Comparison of ENCODE assay signal across 17 cellular contexts in genomic region chr9:126132751-126133150, GRCh38.
A peak's percentile ranks its signal among the peaks of the same experiment; 100 is the strongest.
DNase-seq lines count a peak whose midpoint lies in the region; ATAC-seq and TF ChIP-seq lines count a peak whose summit lies in the region.
"Had no signal": no experiment of that assay in that cellular context is flagged by ENCODE, and none has a peak within 500 bp of the region (broad histone marks: within the 10 kb centered on the region; RNA-seq: fewer than 3 reads in every experiment).

No MANE protein-coding gene starts in this region.

- H3K9me3 ChIP-seq in esophagus squamous epithelium = peaks cover 0 to 7% (median 0%) of the 10 kb centered on the region in 3 donors

- CTCF ChIA-PET in activated CD8-positive, alpha-beta T cell treated with anti-CD3 and anti-CD28 coated beads, Interleukin-2, amount 10 ng/mL, durations not matched to agents 7 days and 5 days (lab: Charles Lee) = no interaction called here
- CTCF ChIA-PET in activated CD8-positive, alpha-beta T cell treated with anti-CD3 and anti-CD28 coated beads for 36 hours (lab: Charles Lee) = no interaction called here

- intact Hi-C loops in activated CD8-positive, alpha-beta T cell treated with anti-CD3 and anti-CD28 coated beads for 36 hours (cut with micrococcal nuclease) = no loop called here
- intact Hi-C loops in esophagus squamous epithelium (cut with DNase I) = no loop called here

- H3K27me3 Mint-ChIP-seq in activated CD8-positive, alpha-beta T cell treated with anti-CD3 and anti-CD28 coated beads, Interleukin-2, amount 10 ng/mL, durations not matched to agents 7 days and 5 days (ENCODE audit: low read depth) = peaks cover 11% of the 10 kb centered on the region
- peaks cover 20% of the 10 kb centered on the region for H3K27me3 Mint-ChIP-seq in activated CD8-positive, alpha-beta T cell treated with anti-CD3 and anti-CD28 coated beads for 36 hours

- H3K4me1 Mint-ChIP-seq in activated CD8-positive, alpha-beta T cell treated with anti-CD3 and anti-CD28 coated beads, Interleukin-2, amount 10 ng/mL, durations not matched to agents 7 days and 5 days (ENCODE audit: low read depth) = no peaks in the 10 kb centered on the region
- no peaks in the 10 kb centered on the region for H3K4me1 Mint-ChIP-seq in activated CD8-positive, alpha-beta T cell treated with anti-CD3 and anti-CD28 coated beads for 36 hours (ENCODE audit: low read depth)
- H3K4me1 Mint-ChIP-seq: B cell had no signal

- no peaks in the 10 kb centered on the region for H3K36me3 ChIP-seq in esophagus squamous epithelium

- ATAC-seq in activated CD8-positive, alpha-beta T cell treated with anti-CD3 and anti-CD28 coated beads, Interleukin-2, amount 10 ng/mL, durations not matched to agents 7 days and 5 days = no peak
- ATAC-seq in activated CD8-positive, alpha-beta T cell treated with anti-CD3 and anti-CD28 coated beads for 36 hours = no peak
- no peak for ATAC-seq in left lobe of liver
- ATAC-seq: A549; CD8-positive, alpha-beta T cell had no signal

- POLR2A ChIA-PET in activated CD8-positive, alpha-beta T cell treated with anti-CD3 and anti-CD28 coated beads, Interleukin-2, amount 10 ng/mL, durations not matched to agents 7 days and 5 days (lab: Charles Lee) = no interaction called here
- POLR2A ChIA-PET in activated CD8-positive, alpha-beta T cell treated with anti-CD3 and anti-CD28 coated beads for 36 hours (lab: Charles Lee) = no interaction called here

- peak; percentile 5 for DNase-seq in activated CD8-positive, alpha-beta T cell treated with anti-CD3 and anti-CD28 coated beads, Interleukin-2, amount 10 ng/mL, durations not matched to agents 7 days and 5 days
- DNase-seq in activated CD8-positive, alpha-beta T cell treated with anti-CD3 and anti-CD28 coated beads for 36 hours = no peak
- peak; percentile 1 for DNase-seq in left lobe of liver (ENCODE audit: low spot score)
- DNase-seq in esophagus squamous epithelium (lab: John Stamatoyannopoulos, UW) = no peak
- no peak for DNase-seq in mucosa of gallbladder (ENCODE audit: low spot score)
- DNase-seq: AML-193; Caco-2; Calu3; CD4-positive, alpha-beta T cell; CD8-positive, alpha-beta T cell; DMS79 treated with DMSO at 0.1 percent for 48 hours; GF-D8 had no signal

- H3K27me3 ChIP-seq in esophagus squamous epithelium = peaks cover 0 to 43% (median 0%) of the 10 kb centered on the region in 4 donors
- H3K27me3 ChIP-seq: BLaER1 treated with 17β-estradiol and CSF1 and Interleukin-3, amounts not matched to agents 10 nM and 100 nM had no signal

- no peak overlapping the region for H3K4me3 ChIP-seq in esophagus squamous epithelium
- H3K4me3 ChIP-seq: A549; BLaER1 treated with 17β-estradiol and CSF1 and Interleukin-3, amounts not matched to agents 10 nM and 100 nM had no signal

- no peak for TF ChIP-seq POLR2A in esophagus squamous epithelium (IDR thresholded peaks at IDR 0.05)

- H3K27ac ChIP-seq in esophagus squamous epithelium = no peak overlapping the region
- H3K27ac ChIP-seq: 22Rv1; A549; BLaER1 treated with 17β-estradiol and CSF1 and Interleukin-3, amounts not matched to agents 10 nM and 100 nM; C4-2B had no signal

- no peak overlapping the region for H3K27ac Mint-ChIP-seq in activated CD8-positive, alpha-beta T cell treated with anti-CD3 and anti-CD28 coated beads, Interleukin-2, amount 10 ng/mL, durations not matched to agents 7 days and 5 days
- H3K27ac Mint-ChIP-seq in activated CD8-positive, alpha-beta T cell treated with anti-CD3 and anti-CD28 coated beads for 36 hours = no peak overlapping the region
- H3K27ac Mint-ChIP-seq: B cell; CD4-positive, alpha-beta T cell; CD8-positive, alpha-beta T cell had no signal

- no peak for TF ChIP-seq CTCF in activated CD8-positive, alpha-beta T cell treated with anti-CD3 and anti-CD28 coated beads for 36 hours (IDR thresholded peaks at IDR 0.05)
- no peak for TF ChIP-seq CTCF in esophagus squamous epithelium (IDR thresholded peaks at IDR 0.05)

- H3K4me3 Mint-ChIP-seq in activated CD8-positive, alpha-beta T cell treated with anti-CD3 and anti-CD28 coated beads, Interleukin-2, amount 10 ng/mL, durations not matched to agents 7 days and 5 days = no peak overlapping the region
- H3K4me3 Mint-ChIP-seq in activated CD8-positive, alpha-beta T cell treated with anti-CD3 and anti-CD28 coated beads for 36 hours = no peak overlapping the region
- H3K4me3 Mint-ChIP-seq: B cell; CD4-positive, alpha-beta T cell; CD8-positive, alpha-beta T cell had no signal

- no peaks in the 10 kb centered on the region for H3K4me1 ChIP-seq in esophagus squamous epithelium
- H3K4me1 ChIP-seq: A549; BLaER1 treated with 17β-estradiol and CSF1 and Interleukin-3, amounts not matched to agents 10 nM and 100 nM had no signal

- H3K9me3 Mint-ChIP-seq in activated CD8-positive, alpha-beta T cell treated with anti-CD3 and anti-CD28 coated beads, Interleukin-2, amount 10 ng/mL, durations not matched to agents 7 days and 5 days (ENCODE audit: insufficient read depth) = no peaks in the 10 kb centered on the region
- peaks cover 5% of the 10 kb centered on the region for H3K9me3 Mint-ChIP-seq in activated CD8-positive, alpha-beta T cell treated with anti-CD3 and anti-CD28 coated beads for 36 hours

- H3K36me3 Mint-ChIP-seq in activated CD8-positive, alpha-beta T cell treated with anti-CD3 and anti-CD28 coated beads, Interleukin-2, amount 10 ng/mL, durations not matched to agents 7 days and 5 days (ENCODE audit: low read depth) = no peaks in the 10 kb centered on the region
- no peaks in the 10 kb centered on the region for H3K36me3 Mint-ChIP-seq in activated CD8-positive, alpha-beta T cell treated with anti-CD3 and anti-CD28 coated beads for 36 hours (ENCODE audit: low read depth)
- H3K36me3 Mint-ChIP-seq: CD8-positive, alpha-beta T cell had no signal

Comparison
In these comparisons a context has a peak if more than half of its experiments do, and no peak if none do; other contexts are left out.
1. DNase-seq: peak in activated CD8-positive, alpha-beta T cell treated with anti-CD3 and anti-CD28 coated beads, Interleukin-2, amount 10 ng/mL, durations not matched to agents 7 days and 5 days (single experiment) and left lobe of liver (single experiment); none in activated CD8-positive, alpha-beta T cell treated with anti-CD3 and anti-CD28 coated beads for 36 hours (single experiment), esophagus squamous epithelium (single experiment) and mucosa of gallbladder (single experiment).